Comparison of ENCODE assay signal across 10 cellular contexts in the genomic region with DNA sequence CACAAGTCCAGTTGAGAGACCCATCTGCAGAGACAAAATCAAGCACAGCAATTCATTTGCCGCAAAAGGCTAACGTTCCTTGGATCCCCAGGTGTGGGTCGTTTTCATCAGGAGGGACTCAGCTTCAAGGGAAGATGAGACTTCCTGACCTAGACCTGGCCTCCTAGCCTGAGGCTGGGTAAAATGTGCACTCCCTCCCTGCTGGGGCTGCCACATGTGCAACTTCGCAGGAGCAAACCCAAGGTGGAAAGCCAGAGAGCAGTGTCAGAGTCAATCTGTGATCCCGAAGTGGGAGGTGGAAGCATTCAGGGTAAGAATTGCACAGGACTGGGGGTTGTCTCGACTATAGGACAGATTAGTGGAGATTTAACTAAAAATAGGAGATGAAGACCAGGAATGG.
DNase-seq lines count a peak whose midpoint lies in the region; ATAC-seq and TF ChIP-seq lines count a peak whose summit lies in the region.
"Had no signal": no experiment of that assay in that cellular context is flagged by ENCODE, and none has a peak within 500 bp of the region (broad histone marks: within the 10 kb centered on the region; RNA-seq: fewer than 3 reads in every experiment).

No MANE protein-coding gene starts in this region.

- no peak for ATAC-seq in sciatic nerve
- ATAC-seq in HG02870 (IDR thresholded peaks at IDR 0.05; ENCODE audit: unreplicated experiment): no peak

- H3K18ac ChIP-seq in mesendoderm (ENCODE audit: low read length): no peak overlapping the region

- H3K79me2 ChIP-seq in mesendoderm (ENCODE audit: control insufficient read depth, insufficient read depth, low read length) (no peaks in the 10 kb centered on the region), smooth muscle cell (ENCODE audit: low read depth) (no peaks in the 10 kb centered on the region)

- H3K79me1 ChIP-seq in mesendoderm (ENCODE audit: low read length): no peaks in the 10 kb centered on the region

- no peak overlapping the region for H3K23ac ChIP-seq in mesendoderm (ENCODE audit: low read length)

- H3K27me3 ChIP-seq in mesendoderm (ENCODE audit: insufficient read depth, low read length, poor library complexity) (no peaks in the 10 kb centered on the region), smooth muscle cell (ENCODE audit: low read depth) (no peaks in the 10 kb centered on the region)
- H3K27me3 ChIP-seq: BE2C, SJSA1 had no signal

- H4K5ac ChIP-seq in mesendoderm (ENCODE audit: low read length): no peak overlapping the region

- no peak overlapping the region for H2BK120ac ChIP-seq in mesendoderm (ENCODE audit: low read depth, low read length)

- H3F3A ChIP-seq in smooth muscle cell (ENCODE audit: low read depth): peaks cover 6% of the 10 kb centered on the region

- H4K20me1 ChIP-seq in smooth muscle cell (ENCODE audit: low read depth): no peaks in the 10 kb centered on the region

- no peak for TF ChIP-seq CTCF in smooth muscle cell (IDR thresholded peaks at IDR 0.05; ENCODE audit: borderline replicate concordance, insufficient read depth, poor library complexity, severe bottlenecking)

- H3K4ac ChIP-seq in mesendoderm (ENCODE audit: low read depth, low read length): no peak overlapping the region

- peak; percentile 25 for DNase-seq in ELF-1 (ENCODE audit: low read depth, low spot score)
- no peak for DNase-seq in SK-N-MC (ENCODE audit: low read depth, low spot score)
- DNase-seq in mesendoderm: no peak
- no peak for DNase-seq in smooth muscle cell (lab: John Stamatoyannopoulos, UW; ENCODE audit: unreplicated experiment)
- DNase-seq in sciatic nerve (ENCODE audit: low spot score): no peak
- DNase-seq in NOMO-1 treated with dmso at 0.1 percent for 144 hours (lab: John Stamatoyannopoulos, UW; ENCODE audit: unreplicated experiment): no peak
- DNase-seq: NCI-H1436 treated with DMSO at 0.1 percent for 48 hours had no signal

- H2BK15ac ChIP-seq in mesendoderm (replicated peaks; ENCODE audit: low read depth): no peak overlapping the region

- H3K4me2 ChIP-seq in mesendoderm (ENCODE audit: low read length): no peak overlapping the region
- H3K4me2 ChIP-seq in smooth muscle cell: peak overlapping the region; percentile 62

- no peaks in the 10 kb centered on the region for H3K36me3 ChIP-seq in SK-N-MC (ENCODE audit: insufficient read depth, low read length)
- no peaks in the 10 kb centered on the region for H3K36me3 ChIP-seq in mesendoderm (ENCODE audit: control insufficient read depth, insufficient read depth, low read length)
- no peaks in the 10 kb centered on the region for H3K36me3 ChIP-seq in smooth muscle cell (ENCODE audit: low read depth)
- H3K36me3 ChIP-seq: BE2C, SJSA1 had no signal

- H2AK5ac ChIP-seq in mesendoderm (ENCODE audit: low read length): no peak overlapping the region

- no peaks in the 10 kb centered on the region for H3K9me3 ChIP-seq in SK-N-MC (ENCODE audit: low read depth, low read length)
- H3K9me3 ChIP-seq in smooth muscle cell (replicated peaks; ENCODE audit: low read depth): no peaks in the 10 kb centered on the region
- H3K9me3 ChIP-seq: BE2C, SJSA1 had no signal

- WGBS in mesendoderm (ENCODE audit: extremely low coverage, insufficient coverage, low lambda C conversion rate): no CpG with 5 or more reads among the region's 6 CpGs
- 56% methylated on average over 6 of the region's 6 CpGs for WGBS in smooth muscle cell (ENCODE audit: low lambda C conversion rate)

- intact Hi-C loops in sciatic nerve (cut with DNase I): loop anchor here (10.0 kb wide), 1 partner anchor 119 kb away; no protein-coding TSS in a partner anchor

- H3K9ac ChIP-seq in SK-N-MC (ENCODE audit: insufficient read length): peak overlapping the region; percentile 38
- H3K9ac ChIP-seq in mesendoderm (ENCODE audit: low read length): no peak overlapping the region
- no peak overlapping the region for H3K9ac ChIP-seq in smooth muscle cell (ENCODE audit: low read depth)

- peak overlapping the region; percentile 2 for H3K56ac ChIP-seq in mesendoderm (ENCODE audit: low read length)

- H3K4me3 ChIP-seq in SK-N-MC (no peak overlapping the region), mesendoderm (ENCODE audit: low read length) (no peak overlapping the region), smooth muscle cell (no peak overlapping the region)
- H3K4me3 ChIP-seq: SJSA1 had no signal

- H3K4me1 ChIP-seq in mesendoderm (ENCODE audit: control insufficient read depth, low read depth, low read length) (no peaks in the 10 kb centered on the region), smooth muscle cell (ENCODE audit: low read depth) (no peaks in the 10 kb centered on the region)
- H3K4me1 ChIP-seq: SJSA1 had no signal

- H3K27ac ChIP-seq in SK-N-MC: no peak overlapping the region
- no peak overlapping the region for H3K27ac ChIP-seq in mesendoderm (ENCODE audit: low read depth, low read length)
- no peak overlapping the region for H3K27ac ChIP-seq in smooth muscle cell (ENCODE audit: low read depth)
- H3K27ac ChIP-seq: SJSA1 had no signal

- no peak overlapping the region for H4K8ac ChIP-seq in mesendoderm (ENCODE audit: low read depth, low read length)

- H2BK5ac ChIP-seq in mesendoderm (ENCODE audit: low read length): no peak overlapping the region

- H2AFZ ChIP-seq in smooth muscle cell (ENCODE audit: low read depth): no peak overlapping the region
